Comparison of ENCODE assay signal across 1 cellular context in genomic region chr18:30568333-30568732, GRCh38.
TF ChIP-seq lines count a peak whose summit lies in the region.

No MANE protein-coding gene starts in this region.

TF ChIP-seq in K562, 482 proteins besides CTCF, POLR2A, EP300 and RAD21 (continued from another document and continues in another):
- TF ChIP-seq ZNF518B (CRISPR knock-in tag; IDR thresholded peaks at IDR 0.05) (no peak), ZNF75A (CRISPR knock-in tag; IDR thresholded peaks at IDR 0.05) (no peak), SNRNP70 (optimal IDR thresholded peaks at IDR 0.05; ENCODE audit: low read depth, low read length) (no peak), TAF7 (tag; IDR thresholded peaks at IDR 0.05) (no peak), ZBED1 (IDR thresholded peaks at IDR 0.05) (no peak; the same call in 1 of the 2 replicates), SMARCB1 (IDR thresholded peaks at IDR 0.05; ENCODE audit: insufficient read length, low read depth) (no peak), HDAC6 (IDR thresholded peaks at IDR 0.05; ENCODE audit: low read depth, low read length) (no peak), TBP (optimal IDR thresholded peaks at IDR 0.05; ENCODE audit: low read depth, low read length) (no peak), CREB1 (IDR thresholded peaks at IDR 0.05) (peak; percentile 36; the same call in 1 of the 2 replicates), CREB1 (CRISPR knock-in tag; IDR thresholded peaks at IDR 0.05) (no peak), MIER1 (IDR thresholded peaks at IDR 0.05; ENCODE audit: low read depth) (no peak), ZNF77 (CRISPR knock-in tag; IDR thresholded peaks at IDR 0.05) (no peak), NR1H2 (CRISPR knock-in tag; IDR thresholded peaks at IDR 0.05) (no peak), ZNF586 (CRISPR knock-in tag; conservative IDR thresholded peaks at IDR 0.05) (no peak), GTF2A2 (tag; IDR thresholded peaks at IDR 0.05) (no peak), ZC3H4 (CRISPR knock-in tag; IDR thresholded peaks at IDR 0.05; ENCODE audit: borderline replicate concordance) (no peak), POLR2H (tag; IDR thresholded peaks at IDR 0.05; ENCODE audit: low read depth) (no peak), MEIS2 (IDR thresholded peaks at IDR 0.05; ENCODE audit: partially characterized antibody) (peak; percentile 95), TBL1XR1 (IDR thresholded peaks at IDR 0.05; ENCODE audit: low read length in 2 of 2) (no peak), MAFG (tag; conservative IDR thresholded peaks at IDR 0.05) (peak; percentile 28), RNF2 (IDR thresholded peaks at IDR 0.05) (peak; percentile 23; the same call in 1 of the 2 replicates), PHF20 (IDR thresholded peaks at IDR 0.05; ENCODE audit: partially characterized antibody) (no peak), ZNF140 (CRISPR knock-in tag; IDR thresholded peaks at IDR 0.05) (no peak), ZNF324 (CRISPR knock-in tag; IDR thresholded peaks at IDR 0.05) (no peak), POLR3A (IDR thresholded peaks at IDR 0.05; ENCODE audit: borderline replicate concordance, extremely low read depth, insufficient read depth, insufficient read length) (no peak), MED1 (CRISPR knock-in tag; IDR thresholded peaks at IDR 0.05; ENCODE audit: borderline replicate concordance) (no peak), EP400 (IDR thresholded peaks at IDR 0.05) (no peak), YY1 (IDR thresholded peaks at IDR 0.05; ENCODE audit: borderline replicate concordance in 1 of 3, control insufficient read depth in 1 of 3, extremely low read depth in 1 of 3, insufficient read depth in 3 of 3, insufficient read length in 1 of 3, insufficient replicate concordance in 2 of 3, low read depth in 1 of 3, low read length in 2 of 3) (peak in 2 of 3 experiments; percentile 23 to 76), NCOR1 (IDR thresholded peaks at IDR 0.05) (peak; percentile 73), SRF (CRISPR knock-in tag; IDR thresholded peaks at IDR 0.05) (no peak), ZNF655 (CRISPR knock-in tag; IDR thresholded peaks at IDR 0.05) (no peak), XRCC5 (IDR thresholded peaks at IDR 0.05; ENCODE audit: low read depth, low read length) (no peak), TEAD4 (IDR thresholded peaks at IDR 0.05; ENCODE audit: low read length) (peak; percentile 87), TEAD4 (CRISPR knock-in tag; IDR thresholded peaks at IDR 0.05; ENCODE audit: borderline replicate concordance) (no peak)
- TF ChIP-seq, protein P1, sequence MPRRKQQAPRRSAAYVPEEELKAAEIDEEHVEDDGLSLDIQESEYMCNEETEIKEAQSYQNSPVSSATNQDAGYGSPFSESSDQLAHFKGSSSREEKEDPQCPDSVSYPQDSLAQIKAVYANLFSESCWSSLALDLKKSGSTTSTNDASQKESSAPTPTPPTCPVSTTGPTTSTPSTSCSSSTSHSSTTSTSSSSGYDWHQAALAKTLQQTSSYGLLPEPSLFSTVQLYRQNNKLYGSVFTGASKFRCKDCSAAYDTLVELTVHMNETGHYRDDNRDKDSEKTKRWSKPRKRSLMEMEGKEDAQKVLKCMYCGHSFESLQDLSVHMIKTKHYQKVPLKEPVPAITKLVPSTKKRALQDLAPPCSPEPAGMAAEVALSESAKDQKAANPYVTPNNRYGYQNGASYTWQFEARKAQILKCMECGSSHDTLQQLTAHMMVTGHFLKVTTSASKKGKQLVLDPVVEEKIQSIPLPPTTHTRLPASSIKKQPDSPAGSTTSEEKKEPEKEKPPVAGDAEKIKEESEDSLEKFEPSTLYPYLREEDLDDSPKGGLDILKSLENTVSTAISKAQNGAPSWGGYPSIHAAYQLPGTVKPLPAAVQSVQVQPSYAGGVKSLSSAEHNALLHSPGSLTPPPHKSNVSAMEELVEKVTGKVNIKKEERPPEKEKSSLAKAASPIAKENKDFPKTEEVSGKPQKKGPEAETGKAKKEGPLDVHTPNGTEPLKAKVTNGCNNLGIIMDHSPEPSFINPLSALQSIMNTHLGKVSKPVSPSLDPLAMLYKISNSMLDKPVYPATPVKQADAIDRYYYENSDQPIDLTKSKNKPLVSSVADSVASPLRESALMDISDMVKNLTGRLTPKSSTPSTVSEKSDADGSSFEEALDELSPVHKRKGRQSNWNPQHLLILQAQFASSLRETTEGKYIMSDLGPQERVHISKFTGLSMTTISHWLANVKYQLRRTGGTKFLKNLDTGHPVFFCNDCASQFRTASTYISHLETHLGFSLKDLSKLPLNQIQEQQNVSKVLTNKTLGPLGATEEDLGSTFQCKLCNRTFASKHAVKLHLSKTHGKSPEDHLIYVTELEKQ (CRISPR knock-in tag; IDR thresholded peaks at IDR 0.05) = no peak
- TF ChIP-seq, protein P2, sequence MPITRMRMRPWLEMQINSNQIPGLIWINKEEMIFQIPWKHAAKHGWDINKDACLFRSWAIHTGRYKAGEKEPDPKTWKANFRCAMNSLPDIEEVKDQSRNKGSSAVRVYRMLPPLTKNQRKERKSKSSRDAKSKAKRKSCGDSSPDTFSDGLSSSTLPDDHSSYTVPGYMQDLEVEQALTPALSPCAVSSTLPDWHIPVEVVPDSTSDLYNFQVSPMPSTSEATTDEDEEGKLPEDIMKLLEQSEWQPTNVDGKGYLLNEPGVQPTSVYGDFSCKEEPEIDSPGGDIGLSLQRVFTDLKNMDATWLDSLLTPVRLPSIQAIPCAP (CRISPR knock-in tag; IDR thresholded peaks at IDR 0.05; ENCODE audit: borderline replicate concordance) = no peak
- TF ChIP-seq, protein P3, sequence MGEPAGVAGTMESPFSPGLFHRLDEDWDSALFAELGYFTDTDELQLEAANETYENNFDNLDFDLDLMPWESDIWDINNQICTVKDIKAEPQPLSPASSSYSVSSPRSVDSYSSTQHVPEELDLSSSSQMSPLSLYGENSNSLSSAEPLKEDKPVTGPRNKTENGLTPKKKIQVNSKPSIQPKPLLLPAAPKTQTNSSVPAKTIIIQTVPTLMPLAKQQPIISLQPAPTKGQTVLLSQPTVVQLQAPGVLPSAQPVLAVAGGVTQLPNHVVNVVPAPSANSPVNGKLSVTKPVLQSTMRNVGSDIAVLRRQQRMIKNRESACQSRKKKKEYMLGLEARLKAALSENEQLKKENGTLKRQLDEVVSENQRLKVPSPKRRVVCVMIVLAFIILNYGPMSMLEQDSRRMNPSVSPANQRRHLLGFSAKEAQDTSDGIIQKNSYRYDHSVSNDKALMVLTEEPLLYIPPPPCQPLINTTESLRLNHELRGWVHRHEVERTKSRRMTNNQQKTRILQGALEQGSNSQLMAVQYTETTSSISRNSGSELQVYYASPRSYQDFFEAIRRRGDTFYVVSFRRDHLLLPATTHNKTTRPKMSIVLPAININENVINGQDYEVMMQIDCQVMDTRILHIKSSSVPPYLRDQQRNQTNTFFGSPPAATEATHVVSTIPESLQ (CRISPR knock-in tag; IDR thresholded peaks at IDR 0.05) = no peak
- TF ChIP-seq, protein P4, sequence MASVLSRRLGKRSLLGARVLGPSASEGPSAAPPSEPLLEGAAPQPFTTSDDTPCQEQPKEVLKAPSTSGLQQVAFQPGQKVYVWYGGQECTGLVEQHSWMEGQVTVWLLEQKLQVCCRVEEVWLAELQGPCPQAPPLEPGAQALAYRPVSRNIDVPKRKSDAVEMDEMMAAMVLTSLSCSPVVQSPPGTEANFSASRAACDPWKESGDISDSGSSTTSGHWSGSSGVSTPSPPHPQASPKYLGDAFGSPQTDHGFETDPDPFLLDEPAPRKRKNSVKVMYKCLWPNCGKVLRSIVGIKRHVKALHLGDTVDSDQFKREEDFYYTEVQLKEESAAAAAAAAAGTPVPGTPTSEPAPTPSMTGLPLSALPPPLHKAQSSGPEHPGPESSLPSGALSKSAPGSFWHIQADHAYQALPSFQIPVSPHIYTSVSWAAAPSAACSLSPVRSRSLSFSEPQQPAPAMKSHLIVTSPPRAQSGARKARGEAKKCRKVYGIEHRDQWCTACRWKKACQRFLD (CRISPR knock-in tag; IDR thresholded peaks at IDR 0.05) = no peak
- TF ChIP-seq, protein P5, sequence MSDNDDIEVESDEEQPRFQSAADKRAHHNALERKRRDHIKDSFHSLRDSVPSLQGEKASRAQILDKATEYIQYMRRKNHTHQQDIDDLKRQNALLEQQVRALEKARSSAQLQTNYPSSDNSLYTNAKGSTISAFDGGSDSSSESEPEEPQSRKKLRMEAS (CRISPR knock-in tag; IDR thresholded peaks at IDR 0.05) = no peak
- TF ChIP-seq, protein P6, sequence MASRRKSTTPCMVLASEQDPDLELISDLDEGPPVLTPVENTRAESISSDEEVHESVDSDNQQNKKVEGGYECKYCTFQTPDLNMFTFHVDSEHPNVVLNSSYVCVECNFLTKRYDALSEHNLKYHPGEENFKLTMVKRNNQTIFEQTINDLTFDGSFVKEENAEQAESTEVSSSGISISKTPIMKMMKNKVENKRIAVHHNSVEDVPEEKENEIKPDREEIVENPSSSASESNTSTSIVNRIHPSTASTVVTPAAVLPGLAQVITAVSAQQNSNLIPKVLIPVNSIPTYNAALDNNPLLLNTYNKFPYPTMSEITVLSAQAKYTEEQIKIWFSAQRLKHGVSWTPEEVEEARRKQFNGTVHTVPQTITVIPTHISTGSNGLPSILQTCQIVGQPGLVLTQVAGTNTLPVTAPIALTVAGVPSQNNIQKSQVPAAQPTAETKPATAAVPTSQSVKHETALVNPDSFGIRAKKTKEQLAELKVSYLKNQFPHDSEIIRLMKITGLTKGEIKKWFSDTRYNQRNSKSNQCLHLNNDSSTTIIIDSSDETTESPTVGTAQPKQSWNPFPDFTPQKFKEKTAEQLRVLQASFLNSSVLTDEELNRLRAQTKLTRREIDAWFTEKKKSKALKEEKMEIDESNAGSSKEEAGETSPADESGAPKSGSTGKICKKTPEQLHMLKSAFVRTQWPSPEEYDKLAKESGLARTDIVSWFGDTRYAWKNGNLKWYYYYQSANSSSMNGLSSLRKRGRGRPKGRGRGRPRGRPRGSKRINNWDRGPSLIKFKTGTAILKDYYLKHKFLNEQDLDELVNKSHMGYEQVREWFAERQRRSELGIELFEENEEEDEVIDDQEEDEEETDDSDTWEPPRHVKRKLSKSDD (conservative IDR thresholded peaks at IDR 0.05; ENCODE audit: low read length) = no peak
- TF ChIP-seq, protein P7, sequence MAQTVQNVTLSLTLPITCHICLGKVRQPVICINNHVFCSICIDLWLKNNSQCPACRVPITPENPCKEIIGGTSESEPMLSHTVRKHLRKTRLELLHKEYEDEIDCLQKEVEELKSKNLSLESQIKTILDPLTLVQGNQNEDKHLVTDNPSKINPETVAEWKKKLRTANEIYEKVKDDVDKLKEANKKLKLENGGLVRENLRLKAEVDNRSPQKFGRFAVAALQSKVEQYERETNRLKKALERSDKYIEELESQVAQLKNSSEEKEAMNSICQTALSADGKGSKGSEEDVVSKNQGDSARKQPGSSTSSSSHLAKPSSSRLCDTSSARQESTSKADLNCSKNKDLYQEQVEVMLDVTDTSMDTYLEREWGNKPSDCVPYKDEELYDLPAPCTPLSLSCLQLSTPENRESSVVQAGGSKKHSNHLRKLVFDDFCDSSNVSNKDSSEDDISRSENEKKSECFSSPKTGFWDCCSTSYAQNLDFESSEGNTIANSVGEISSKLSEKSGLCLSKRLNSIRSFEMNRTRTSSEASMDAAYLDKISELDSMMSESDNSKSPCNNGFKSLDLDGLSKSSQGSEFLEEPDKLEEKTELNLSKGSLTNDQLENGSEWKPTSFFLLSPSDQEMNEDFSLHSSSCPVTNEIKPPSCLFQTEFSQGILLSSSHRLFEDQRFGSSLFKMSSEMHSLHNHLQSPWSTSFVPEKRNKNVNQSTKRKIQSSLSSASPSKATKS (CRISPR knock-in tag; IDR thresholded peaks at IDR 0.05) = no peak
- TF ChIP-seq, protein P8, sequence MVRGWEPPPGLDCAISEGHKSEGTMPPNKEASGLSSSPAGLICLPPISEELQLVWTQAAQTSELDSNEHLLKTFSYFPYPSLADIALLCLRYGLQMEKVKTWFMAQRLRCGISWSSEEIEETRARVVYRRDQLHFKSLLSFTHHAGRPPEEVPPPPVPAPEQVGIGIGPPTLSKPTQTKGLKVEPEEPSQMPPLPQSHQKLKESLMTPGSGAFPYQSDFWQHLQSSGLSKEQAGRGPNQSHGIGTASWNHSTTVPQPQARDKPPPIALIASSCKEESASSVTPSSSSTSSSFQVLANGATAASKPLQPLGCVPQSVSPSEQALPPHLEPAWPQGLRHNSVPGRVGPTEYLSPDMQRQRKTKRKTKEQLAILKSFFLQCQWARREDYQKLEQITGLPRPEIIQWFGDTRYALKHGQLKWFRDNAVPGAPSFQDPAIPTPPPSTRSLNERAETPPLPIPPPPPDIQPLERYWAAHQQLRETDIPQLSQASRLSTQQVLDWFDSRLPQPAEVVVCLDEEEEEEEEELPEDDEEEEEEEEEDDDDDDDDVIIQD (CRISPR knock-in tag; IDR thresholded peaks at IDR 0.05) = no peak
